26 cellular contexts compared by ENCODE assay signal in genomic region chr3:150436161-150436560, GRCh38.
"Had no signal": no experiment of that assay in that cellular context is flagged by ENCODE, and none has a peak within 500 bp of the region (broad histone marks: within the 10 kb centered on the region; RNA-seq: fewer than 3 reads in every experiment).

No MANE protein-coding gene starts in this region.

- H3K9me3 Mint-ChIP-seq: activated naive CD8-positive, alpha-beta T cell treated with anti-CD3 and anti-CD28 coated beads, Interleukin-2, amount 10 ng/mL, durations not matched to agents 7 days and 5 days; T-helper 1 cell treated with Interleukin-12 subunit alpha and Interleukin-12 subunit beta and Interleukin-4 antibody, amounts not matched to agents 30 μg/mL and 1 μg/mL, for 36 hours; WTC11 had no signal

- H3K36me3 ChIP-seq: adrenal gland, Peyer's patch had no signal

- H3K4me1 Mint-ChIP-seq: activated naive CD8-positive, alpha-beta T cell treated with anti-CD3 and anti-CD28 coated beads, Interleukin-2, amount 10 ng/mL, durations not matched to agents 7 days and 5 days had no signal

- H3K4me3 ChIP-seq: adrenal gland, Peyer's patch, SJSA1 had no signal

- H3K27ac ChIP-seq: adrenal gland, Peyer's patch, RWPE1, SJSA1 had no signal

- H3K27me3 Mint-ChIP-seq: activated naive CD8-positive, alpha-beta T cell treated with anti-CD3 and anti-CD28 coated beads, Interleukin-2, amount 10 ng/mL, durations not matched to agents 7 days and 5 days had no signal

- ATAC-seq: activated CD8-positive, alpha-beta T cell treated with anti-CD3 and anti-CD28 coated beads, Interleukin-2, amount 10 ng/mL, durations not matched to agents 7 days and 5 days; WTC11 had no signal

- H3K27me3 ChIP-seq: adrenal gland, Peyer's patch, SJSA1 had no signal

- H3K27ac Mint-ChIP-seq: activated CD8-positive, alpha-beta T cell treated with anti-CD3 and anti-CD28 coated beads, Interleukin-2, amount 10 ng/mL, durations not matched to agents 7 days and 5 days; activated naive CD8-positive, alpha-beta T cell treated with anti-CD3 and anti-CD28 coated beads, Interleukin-2, amount 10 ng/mL, durations not matched to agents 7 days and 5 days; T-helper 1 cell treated with Interleukin-12 subunit alpha and Interleukin-12 subunit beta and Interleukin-4 antibody, amounts not matched to agents 30 μg/mL and 1 μg/mL, for 36 hours; WTC11 had no signal

- DNase-seq: activated CD4-positive, alpha-beta T cell treated with anti-CD3 and anti-CD28 coated beads for 48 hours; activated CD4-positive, alpha-beta T cell treated with anti-CD3 and anti-CD28 coated beads, Interleukin-2, amount 50 U/mL, for 4 hours; activated CD4-positive, CD25-positive, alpha-beta regulatory T cell treated with anti-CD3 and anti-CD28 coated beads, Interleukin-2, amount 50 U/mL, for 72 hours; activated CD8-positive, alpha-beta memory T cell treated with anti-CD3 and anti-CD28 coated beads, Interleukin-2, amount 50 U/mL, for 48 hours; activated CD8-positive, alpha-beta T cell treated with anti-CD3 and anti-CD28 coated beads, Interleukin-2, amount 10 ng/mL, durations not matched to agents 7 days and 5 days; activated naive CD4-positive, alpha-beta T cell treated with anti-CD3 and anti-CD28 coated beads, Interleukin-2, amount 50 U/mL, for 16 hours; activated naive CD8-positive, alpha-beta T cell treated with anti-CD3 and anti-CD28 coated beads, Interleukin-2, amount 10 ng/mL, durations not matched to agents 7 days and 5 days; activated T-cell treated with anti-CD3 and anti-CD28 coated beads, Interleukin-2, amount 50 U/mL, for 1 hour; adrenal gland; anterior cingulate cortex; central memory CD4-positive, alpha-beta T cell; Kasumi-1; NCI-H1092; NCI-H1417; NCI-H1930; NCI-H2171; NCI-H2227 treated with DMSO at 0.1 percent for 48 hours; NCI-H446 treated with DMSO at 0.1 percent for 48 hours; NCI-H526; NCI-H774; Peyer's patch; SHP77 had no signal

- H3K4me1 ChIP-seq: Peyer's patch had no signal

- H3K9me3 ChIP-seq: adrenal gland, Peyer's patch, SJSA1 had no signal

- H3K36me3 Mint-ChIP-seq: WTC11 had no signal

- H3K4me3 Mint-ChIP-seq: activated CD8-positive, alpha-beta T cell treated with anti-CD3 and anti-CD28 coated beads, Interleukin-2, amount 10 ng/mL, durations not matched to agents 7 days and 5 days; activated naive CD8-positive, alpha-beta T cell treated with anti-CD3 and anti-CD28 coated beads, Interleukin-2, amount 10 ng/mL, durations not matched to agents 7 days and 5 days; T-helper 1 cell treated with Interleukin-12 subunit alpha and Interleukin-12 subunit beta and Interleukin-4 antibody, amounts not matched to agents 30 μg/mL and 1 μg/mL, for 36 hours; WTC11 had no signal
